Comparison of ENCODE assay signal across 15 cellular contexts in the genomic region with DNA sequence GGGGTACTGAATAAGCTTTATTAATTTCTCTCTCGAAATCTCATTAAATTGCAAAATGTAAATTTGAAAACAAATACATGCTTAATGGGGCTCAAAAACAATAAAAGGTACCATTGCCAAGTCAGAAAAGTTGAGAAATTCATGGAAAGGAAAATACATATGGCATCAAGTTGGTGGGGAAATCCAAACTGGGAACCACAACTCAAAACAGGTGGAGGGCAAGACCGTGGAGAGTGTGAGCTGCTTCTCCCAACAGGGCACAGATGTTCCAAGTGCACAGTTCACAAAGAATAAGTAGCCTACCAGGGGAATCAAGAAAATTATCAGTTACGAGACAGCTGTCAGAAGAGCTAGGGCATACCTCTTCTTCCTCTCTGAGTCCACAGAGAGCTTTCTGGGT. TPM values are rescaled to one million over a fixed set of nuclear protein-coding genes. Genes with fewer than 3 reads are reported as not detected.
A peak's percentile ranks its signal among the peaks of the same experiment; 100 is the strongest.
DNase-seq lines count a peak whose midpoint lies in the region; ATAC-seq and TF ChIP-seq lines count a peak whose summit lies in the region.
"Had no signal": no experiment of that assay in that cellular context is flagged by ENCODE, and none has a peak within 500 bp of the region (broad histone marks: within the 10 kb centered on the region; RNA-seq: fewer than 3 reads in every experiment).

No MANE protein-coding gene starts in this region.

- H4K8ac ChIP-seq in IMR-90 (ENCODE audit: low read depth in 2 of 2, low read length in 2 of 2) = no peak overlapping the region

- H2BK120ac ChIP-seq in IMR-90 (ENCODE audit: low read depth, low read length) = no peak overlapping the region

- no peak for TF ChIP-seq POLR2A in IMR-90 (IDR thresholded peaks at IDR 0.05; ENCODE audit: low read depth, low read length)

- no peak overlapping the region for H2AFZ ChIP-seq in IMR-90 (replicated peaks; ENCODE audit: low read length, poor library complexity)

- no peak overlapping the region for H4K5ac ChIP-seq in IMR-90 (ENCODE audit: low read depth, low read length)

- H3K9me3 ChIP-seq in BLaER1 (no peaks in the 10 kb centered on the region), IMR-90 (ENCODE audit: control insufficient read depth, insufficient read depth, low read length) (no peaks in the 10 kb centered on the region), T-helper 17 cell (ENCODE audit: control insufficient read depth, low read length, poor library complexity, severe bottlenecking) (no peaks in the 10 kb centered on the region)
- H3K9me3 ChIP-seq: BE2C, Caco-2, HAP-1 had no signal

- peaks cover 95% of the 10 kb centered on the region for H3K4me1 ChIP-seq in BLaER1
- peaks cover 17% of the 10 kb centered on the region for H3K4me1 ChIP-seq in IMR-90 (ENCODE audit: control insufficient read depth, insufficient read depth, low read length)
- H3K4me1 ChIP-seq: BE2C, Caco-2 had no signal

- no peak overlapping the region for H2BK5ac ChIP-seq in IMR-90 (ENCODE audit: low read depth, low read length, poor library complexity, severe bottlenecking)

- no peak for ATAC-seq in IMR-90 (ENCODE audit: low read depth)
- ATAC-seq in T-helper 17 cell = no peak
- ATAC-seq: HepG2 had no signal

- intact Hi-C loops in IMR-90 (cut with micrococcal nuclease) = no loop called here

- peaks cover 69% of the 10 kb centered on the region for H3K27me3 Mint-ChIP-seq in T-helper 17 cell

- TF ChIP-seq CTCF in IMR-90 (conservative IDR thresholded peaks at IDR 0.05; ENCODE audit: low read depth, low read length) = no peak
- no peak for TF ChIP-seq CTCF in GM10248 (IDR thresholded peaks at IDR 0.05; ENCODE audit: control extremely low read depth, extremely low read depth, low read depth, missing control alignments)

- in situ Hi-C loops in IMR-90 (cut with MboI; ENCODE audit: low sequenced_read_pairs) = no loop called here

- H3K18ac ChIP-seq in IMR-90 (ENCODE audit: low read depth, low read length) = no peak overlapping the region

- H2BK20ac ChIP-seq in IMR-90 (ENCODE audit: low read depth, low read length) = no peak overlapping the region

- peaks cover 5% of the 10 kb centered on the region for H3K4me1 Mint-ChIP-seq in T-helper 17 cell

- H3K4me3 ChIP-seq in BLaER1 (no peak overlapping the region), IMR-90 (ENCODE audit: insufficient read depth, low read depth, low read length) (no peak overlapping the region)
- H3K4me3 ChIP-seq: HAP-1 had no signal

- H3K27ac ChIP-seq in BLaER1 (peak overlapping the region; percentile 80), IMR-90 (ENCODE audit: insufficient read depth, low read length) (no peak overlapping the region)

- POLR2A ChIA-PET in IMR-90 (lab: Charles Lee; ENCODE audit: unreplicated experiment) = interaction anchor here (0.6 kb wide), 1 partner anchor 8 kb away, joined by 4 read pairs; no protein-coding TSS in a partner anchor
- POLR2A ChIA-PET in GM10248 (lab: Yijun Ruan, JAX) = no interaction called here

- TF ChIP-seq RAD21 in IMR-90 (IDR thresholded peaks at IDR 0.05; ENCODE audit: low read length) = no peak

- no peak overlapping the region for H3K27ac Mint-ChIP-seq in T-helper 17 cell

- H3K56ac ChIP-seq in IMR-90 (ENCODE audit: extremely low read depth, insufficient read depth, low read length) = no peak overlapping the region

- peaks cover 4% of the 10 kb centered on the region for H3K36me3 Mint-ChIP-seq in T-helper 17 cell (ENCODE audit: low read depth)
- H3K36me3 Mint-ChIP-seq: CD8-positive, alpha-beta memory T cell had no signal

- no peak overlapping the region for H3K4ac ChIP-seq in IMR-90 (ENCODE audit: low read depth, low read length)

- H4K20me1 ChIP-seq in BLaER1 = no peaks in the 10 kb centered on the region
- no peaks in the 10 kb centered on the region for H4K20me1 ChIP-seq in IMR-90 (ENCODE audit: insufficient read depth, low read length)

- peaks cover 7% of the 10 kb centered on the region for H3K9me1 ChIP-seq in IMR-90 (ENCODE audit: insufficient read depth, low read length)

- H3K36me3 ChIP-seq in BLaER1 (no peaks in the 10 kb centered on the region), IMR-90 (ENCODE audit: control insufficient read depth, insufficient read depth, low read length) (no peaks in the 10 kb centered on the region)
- H3K36me3 ChIP-seq: BE2C, HAP-1 had no signal

- H3K9ac ChIP-seq in BLaER1 (peak overlapping the region; percentile 5; the same call in 1 of the 2 replicates), IMR-90 (ENCODE audit: low read depth, low read length) (no peak overlapping the region)

- H2BK15ac ChIP-seq in IMR-90 (ENCODE audit: low read depth, low read length) = no peak overlapping the region

- WGBS in IMR-90 (ENCODE audit: extremely low coverage in 2 of 2, insufficient read length in 1 of 2), 2 experiments = 80% methylated on average over 1 of the region's 3 CpGs; no CpG with 5 or more reads in 1 of the 2 experiments

- no peak overlapping the region for H3K23ac ChIP-seq in IMR-90 (ENCODE audit: low read depth, low read length)

- no peak overlapping the region for H2AK9ac ChIP-seq in IMR-90 (replicated peaks; ENCODE audit: low read depth, low read length, poor library complexity)

- CTCF ChIA-PET in IMR-90 (lab: Yijun Ruan, JAX) = interaction anchor here (0.7 kb wide), 1 partner anchor 214 kb away, joined by 4 read pairs; no protein-coding TSS in a partner anchor
- CTCF ChIA-PET in GM10248 (lab: Yijun Ruan, JAX) = interaction anchor here (1.3 kb wide), 2 partner anchors 9 to 23 kb away, joined by 4 read pairs; no protein-coding TSS in a partner anchor

- peak overlapping the region; percentile 16 for H3K4me3 Mint-ChIP-seq in T-helper 17 cell

- no peaks in the 10 kb centered on the region for H3K79me1 ChIP-seq in IMR-90 (ENCODE audit: low read depth in 1 of 2, low read length in 2 of 2)

- H4K91ac ChIP-seq in IMR-90 (ENCODE audit: insufficient read depth, low read depth, low read length) = no peak overlapping the region

- no peaks in the 10 kb centered on the region for H3K27me3 ChIP-seq in BLaER1
- H3K27me3 ChIP-seq in IMR-90 (ENCODE audit: control insufficient read depth, insufficient read depth, low read length) = no peaks in the 10 kb centered on the region
- H3K27me3 ChIP-seq: BE2C had no signal

- BruUV-seq in IMR-90 (replicated peaks; lab: Mats Ljungman, UMichigan) = no TSS peak

- DNase-seq in IMR-90 (no peak), T-helper 17 cell (no peak), fibroblast of peridontal ligament (ENCODE audit: extremely low read depth) (peak; percentile 60), D341Med (ENCODE audit: low spot score) (no peak), GM10248 (ENCODE audit: extremely low spot score) (no peak), NCI-H187 treated with DMSO at 0.1 percent for 48 hours (lab: John Stamatoyannopoulos, UW) (no peak)
- DNase-seq in NK-92 treated with Interleukin-12 subunit alpha and Interleukin-12 subunit beta, amount 100 ng/mL, for 24 hours (lab: John Stamatoyannopoulos, UW) = no peak
- DNase-seq: BE2C; Caco-2; CD8-positive, alpha-beta memory T cell; DMS53; GOT3 had no signal

- H2AK5ac ChIP-seq in IMR-90 (ENCODE audit: low read depth, low read length) = peak overlapping the region; percentile 33; the same call in 1 of the 2 replicates

- H3K4me2 ChIP-seq in BLaER1 = peak overlapping the region; percentile 71
- no peak overlapping the region for H3K4me2 ChIP-seq in IMR-90 (ENCODE audit: low read depth, low read length)

- H3K14ac ChIP-seq in IMR-90 (replicated peaks; ENCODE audit: low read depth, low read length) = no peak overlapping the region

- dilution Hi-C loops in IMR-90 (cut with HindIII; ENCODE audit: low sequenced_read_pairs, unreplicated experiment) = no loop called here

TF ChIP-seq in IMR-90, 13 proteins besides CTCF, POLR2A, EP300 and RAD21:
- no peak for TF ChIP-seq FOS (IDR thresholded peaks at IDR 0.05; ENCODE audit: low read depth, low read length)
- TF ChIP-seq NFE2L2 (IDR thresholded peaks at IDR 0.05; ENCODE audit: low read depth, low read length) = no peak
- no peak for TF ChIP-seq RCOR1 (IDR thresholded peaks at IDR 0.05; ENCODE audit: insufficient replicate concordance, low read length)
- no peak for TF ChIP-seq CEBPB (IDR thresholded peaks at IDR 0.05; ENCODE audit: low read depth, low read length)
- TF ChIP-seq CHD1 (IDR thresholded peaks at IDR 0.05; ENCODE audit: low read depth, low read length) = no peak
- no peak for TF ChIP-seq MXI1 (IDR thresholded peaks at IDR 0.05; ENCODE audit: borderline replicate concordance, low read depth, low read length)
- TF ChIP-seq, protein P1, sequence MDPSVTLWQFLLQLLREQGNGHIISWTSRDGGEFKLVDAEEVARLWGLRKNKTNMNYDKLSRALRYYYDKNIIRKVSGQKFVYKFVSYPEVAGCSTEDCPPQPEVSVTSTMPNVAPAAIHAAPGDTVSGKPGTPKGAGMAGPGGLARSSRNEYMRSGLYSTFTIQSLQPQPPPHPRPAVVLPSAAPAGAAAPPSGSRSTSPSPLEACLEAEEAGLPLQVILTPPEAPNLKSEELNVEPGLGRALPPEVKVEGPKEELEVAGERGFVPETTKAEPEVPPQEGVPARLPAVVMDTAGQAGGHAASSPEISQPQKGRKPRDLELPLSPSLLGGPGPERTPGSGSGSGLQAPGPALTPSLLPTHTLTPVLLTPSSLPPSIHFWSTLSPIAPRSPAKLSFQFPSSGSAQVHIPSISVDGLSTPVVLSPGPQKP (IDR thresholded peaks at IDR 0.05; ENCODE audit: borderline replicate concordance, low read depth, low read length) = no peak
- TF ChIP-seq SMC3 (IDR thresholded peaks at IDR 0.05; ENCODE audit: low read depth, low read length) = no peak
- no peak for TF ChIP-seq RFX5 (IDR thresholded peaks at IDR 0.05; ENCODE audit: low read depth, low read length)
- no peak for TF ChIP-seq MAZ (IDR thresholded peaks at IDR 0.05; ENCODE audit: borderline replicate concordance, low read depth, low read length)
- TF ChIP-seq MAFK (IDR thresholded peaks at IDR 0.05; ENCODE audit: low read depth, low read length) = no peak
- no peak for TF ChIP-seq USF2 (IDR thresholded peaks at IDR 0.05; ENCODE audit: low read depth, low read length)
- TF ChIP-seq BHLHE40 (IDR thresholded peaks at IDR 0.05; ENCODE audit: low read depth, low read length) = no peak
TF ChIP-seq in IMR-90: peak in this region for 0.

RNA-seq across cellular contexts. Expression of gene MKX, which starts 26.6 kb away (rescaled TPM):
- total RNA-seq in IMR-90 (2012; rRNA removed) (0.28 and 0.36 TPM in 2 replicates), T-helper 17 cell (not detected)
- polyA plus RNA-seq in IMR-90 (2012; rRNA removed) = 0.10 and 0.11 TPM in 2 replicates
- 0.10 and 0.24 TPM in 2 replicates for polyA plus RNA-seq in IMR-90 (2012; cell fraction: cytosol; rRNA removed)
- 0.04 and 0.16 TPM in 2 replicates for polyA plus RNA-seq in IMR-90 (2012; cell fraction: nucleus; rRNA removed; ENCODE audit: low replicate concordance)
- total RNA-seq: HepG2 had no signal
- polyA plus RNA-seq: CD8-positive, alpha-beta memory T cell; HepG2 had no signal
